17 cellular contexts compared by ENCODE assay signal in the genomic region with DNA sequence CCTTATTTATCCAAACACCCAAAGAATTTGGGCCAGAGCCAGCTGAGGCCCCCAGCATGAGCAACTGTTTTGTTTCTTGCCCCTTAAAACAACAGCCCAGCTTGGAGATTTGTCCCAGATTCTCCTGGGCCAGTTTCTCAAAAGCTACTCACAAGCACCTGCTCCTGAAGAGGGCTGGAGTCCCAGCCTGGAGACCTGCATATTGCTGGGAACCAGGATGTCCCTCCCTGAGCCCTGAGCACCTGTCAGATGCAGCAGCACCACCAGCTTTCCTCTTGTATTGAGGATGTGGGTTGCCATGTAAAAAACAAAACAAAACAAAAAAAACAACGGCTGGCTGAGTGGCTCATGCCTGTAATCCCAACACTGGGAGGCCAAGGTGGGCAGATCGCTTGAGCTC.
"Had no signal": no experiment of that assay in that cellular context is flagged by ENCODE, and none has a peak within 500 bp of the region (broad histone marks: within the 10 kb centered on the region; RNA-seq: fewer than 3 reads in every experiment).

No MANE protein-coding gene starts in this region.

- H3K27ac ChIP-seq: esophagus squamous epithelium, hepatocyte, neural progenitor cell, ovary, sigmoid colon, thoracic aorta had no signal

- H3K9me3 ChIP-seq: esophagus squamous epithelium, ovary, sigmoid colon, thoracic aorta had no signal

- H3K4me1 ChIP-seq: neural progenitor cell had no signal

- H3K4me3 ChIP-seq: esophagus squamous epithelium, hepatocyte, lung, neural progenitor cell, ovary, sigmoid colon, thoracic aorta had no signal

- DNase-seq: activated B cell treated with CpG ODN at 0.5 μM for 24 hours; activated CD4-positive, alpha-beta T cell treated with anti-CD3 and anti-CD28 coated beads, Interleukin-2, amount 10 ng/mL, durations not matched to agents 7 days and 5 days; activated naive CD4-positive, alpha-beta T cell; activated naive CD8-positive, alpha-beta T cell treated with anti-CD3 and anti-CD28 coated beads, Interleukin-2, amount 50 U/mL, for 24 hours; cortex of kidney; effector CD8-positive, alpha-beta T cell; esophagus squamous epithelium; islet precursor cell; midbrain; ovary; sigmoid colon; stimulated activated CD4-positive, alpha-beta T cell treated with anti-CD3 and anti-CD28 coated beads, Interleukin-12 subunit alpha, Interleukin-12 subunit beta, amount 100 ng/mL, for 4 hours; stimulated activated CD4-positive, alpha-beta T cell treated with anti-CD3 and anti-CD28 coated beads, Interleukin-2, amount 100 ng/mL, for 24 hours had no signal

- H3K27me3 ChIP-seq: esophagus squamous epithelium, hepatocyte, neural progenitor cell, ovary, sigmoid colon had no signal

- H3K36me3 ChIP-seq: esophagus squamous epithelium, neural progenitor cell, ovary, sigmoid colon, thoracic aorta had no signal
